7 cellular contexts compared by ENCODE assay signal in genomic region chr12:41101821-41102220, GRCh38.
"Had no signal": no experiment of that assay in that cellular context is flagged by ENCODE, and none has a peak within 500 bp of the region (broad histone marks: within the 10 kb centered on the region; RNA-seq: fewer than 3 reads in every experiment).

No MANE protein-coding gene starts in this region.

- H3K4me1 Mint-ChIP-seq: GM23338, H9, IgD-negative memory B cell had no signal

- H3K27me3 Mint-ChIP-seq: IgD-negative memory B cell had no signal

- H3K4me3 ChIP-seq: GM23338 had no signal

- DNase-seq: H9, HCEC 1CT had no signal

- H3K27ac Mint-ChIP-seq: GM23338, H9, IgD-negative memory B cell had no signal

- ATAC-seq: GM23338 had no signal

- H3K4me3 Mint-ChIP-seq: GM23338, H9, IgD-negative memory B cell had no signal

- H3K9me3 Mint-ChIP-seq: GM23338, H9 had no signal

- H2AFZ ChIP-seq: GM23338 had no signal

- FAIRE-seq: H1, H54, HTR-8/SVneo had no signal

- H3K4me2 ChIP-seq: GM23338 had no signal

- H3K36me3 Mint-ChIP-seq: IgD-negative memory B cell had no signal
